In genomic region chr18:36813111-36813752, GRCh38 we compare ENCODE assay signal across 20 cellular contexts. TPM values are rescaled to one million over a fixed set of nuclear protein-coding genes. Genes with fewer than 3 reads are reported as not detected.
DNase-seq lines count a peak whose midpoint lies in the region; ATAC-seq and TF ChIP-seq lines count a peak whose summit lies in the region.
"Had no signal": no experiment of that assay in that cellular context is flagged by ENCODE, and none has a peak within 500 bp of the region (broad histone marks: within the 10 kb centered on the region; RNA-seq: fewer than 3 reads in every experiment).

No MANE protein-coding gene starts in this region.

- peaks cover 15% of the 10 kb centered on the region for H3K36me3 Mint-ChIP-seq in activated CD4-positive, alpha-beta T cell treated with anti-CD3 and anti-CD28 coated beads for 36 hours (ENCODE audit: low read depth)
- peaks cover 4 to 68% (median 7%) of the 10 kb centered on the region in 3 donors for H3K36me3 Mint-ChIP-seq in naive thymus-derived CD8-positive, alpha-beta T cell

- no peak for DNase-seq in activated CD4-positive, alpha-beta T cell treated with anti-CD3 and anti-CD28 coated beads for 36 hours
- no peak for DNase-seq in activated CD4-positive, alpha-beta T cell treated with anti-CD3 and anti-CD28 coated beads, Interleukin-2, amount 50 U/mL, for 4 hours
- DNase-seq in AG20443 (ENCODE audit: low spot score) (peak; percentile 55), erythroblast (lab: John Stamatoyannopoulos, UW) (peak; percentile 71 to 79), NK-92 (lab: John Stamatoyannopoulos, UW; ENCODE audit: unreplicated experiment) (no peak), ecto neural progenitor cell (ENCODE audit: low spot score) (no peak), NCI-H226 (no peak)
- no peak for DNase-seq in naive thymus-derived CD8-positive, alpha-beta T cell
- DNase-seq: activated CD4-positive, alpha-beta T cell treated with anti-CD3 and anti-CD28 coated beads, Interleukin-2, amount 10 ng/mL, durations not matched to agents 24 days and 14 days; activated CD8-positive, alpha-beta memory T cell treated with anti-CD3 and anti-CD28 coated beads, Interleukin-2, amount 50 U/mL, for 4 hours; activated effector memory CD4-positive, alpha-beta T cell treated with Interleukin-2 at 50 U/mL for 16 hours; DMS53; H9; heart left ventricle; NCI-H524; PC-9; stimulated activated CD4-positive, alpha-beta T cell treated with anti-CD3 and anti-CD28 coated beads, Interleukin-4, amount 100 ng/mL, for 4 hours; stimulated activated naive CD4-positive, alpha-beta T cell treated with Interleukin-2 at 50 U/mL for 16 hours; WERI-Rb-1 had no signal

- intact Hi-C loops in activated CD4-positive, alpha-beta T cell treated with anti-CD3 and anti-CD28 coated beads for 36 hours (cut with DNase I, micrococcal nuclease), result no loop called here

- H3K4me3 Mint-ChIP-seq in activated CD4-positive, alpha-beta T cell treated with anti-CD3 and anti-CD28 coated beads for 36 hours, result no peak overlapping the region
- H3K4me3 Mint-ChIP-seq in naive thymus-derived CD8-positive, alpha-beta T cell, result no peak overlapping the region
- H3K4me3 Mint-ChIP-seq: activated CD4-positive, alpha-beta T cell treated with anti-CD3 and anti-CD28 coated beads, Interleukin-2, amount 10 ng/mL, durations not matched to agents 24 days and 14 days; H9 had no signal

- no peaks in the 10 kb centered on the region for H3K9me3 Mint-ChIP-seq in activated CD4-positive, alpha-beta T cell treated with anti-CD3 and anti-CD28 coated beads for 36 hours (ENCODE audit: low read depth)
- H3K9me3 Mint-ChIP-seq in naive thymus-derived CD8-positive, alpha-beta T cell, result no peaks in the 10 kb centered on the region
- H3K9me3 Mint-ChIP-seq: activated CD4-positive, alpha-beta T cell treated with anti-CD3 and anti-CD28 coated beads, Interleukin-2, amount 10 ng/mL, durations not matched to agents 24 days and 14 days; H9 had no signal

- TF ChIP-seq POLR2A in erythroblast (IDR thresholded peaks at IDR 0.05; ENCODE audit: low read length), result peak; percentile 2

- POLR2A ChIA-PET in activated CD4-positive, alpha-beta T cell treated with anti-CD3 and anti-CD28 coated beads for 36 hours (lab: Charles Lee), result no interaction called here
- POLR2A ChIA-PET in naive thymus-derived CD8-positive, alpha-beta T cell (lab: Charles Lee), result no interaction called here

- peaks cover 14% of the 10 kb centered on the region for H3K4me1 Mint-ChIP-seq in activated CD4-positive, alpha-beta T cell treated with anti-CD3 and anti-CD28 coated beads for 36 hours
- H3K4me1 Mint-ChIP-seq in naive thymus-derived CD8-positive, alpha-beta T cell, result peaks cover 4 to 19% (median 7%) of the 10 kb centered on the region in 4 donors

- peak; percentile 20 for ATAC-seq in activated CD4-positive, alpha-beta T cell treated with anti-CD3 and anti-CD28 coated beads for 36 hours
- no peak for ATAC-seq in naive thymus-derived CD8-positive, alpha-beta T cell
- ATAC-seq: heart left ventricle, SK-N-SH treated with all-trans-retinoic acid at 6 μM for 48 hours had no signal

- peak overlapping the region; percentile 38 for H3K27ac Mint-ChIP-seq in activated CD4-positive, alpha-beta T cell treated with anti-CD3 and anti-CD28 coated beads for 36 hours
- peak overlapping the region in 6 of 10 donors; percentile 9 to 63 (median 18) for H3K27ac Mint-ChIP-seq in naive thymus-derived CD8-positive, alpha-beta T cell

- CTCF ChIA-PET in activated CD4-positive, alpha-beta T cell treated with anti-CD3 and anti-CD28 coated beads for 36 hours (lab: Charles Lee), result interaction anchor here (1.3 to 4.3 kb wide), 2 partner anchors 125 to 126 kb away, joined by 4 to 46 read pairs; no protein-coding TSS in a partner anchor

- no peaks in the 10 kb centered on the region for H3K27me3 Mint-ChIP-seq in activated CD4-positive, alpha-beta T cell treated with anti-CD3 and anti-CD28 coated beads for 36 hours
- no peaks in the 10 kb centered on the region for H3K27me3 Mint-ChIP-seq in naive thymus-derived CD8-positive, alpha-beta T cell
- H3K27me3 Mint-ChIP-seq: activated CD4-positive, alpha-beta T cell treated with anti-CD3 and anti-CD28 coated beads, Interleukin-2, amount 10 ng/mL, durations not matched to agents 24 days and 14 days had no signal

RNA-seq across cellular contexts. Expression of gene TPGS2, which starts 15.6 kb away (rescaled TPM):
- total RNA-seq in activated CD4-positive, alpha-beta T cell treated with anti-CD3 and anti-CD28 coated beads for 36 hours, result 100 to 1,000 TPM in 1 of 2 experiments, 10 to 100 TPM in 1; 87.6 to 158 TPM
- total RNA-seq in naive thymus-derived CD8-positive, alpha-beta T cell, result 10 to 100 TPM; 49.7 to 55.7 TPM
- 10 to 100 TPM; 55.7 to 62.6 (median 59.9) TPM for polyA plus RNA-seq in naive thymus-derived CD8-positive, alpha-beta T cell

RNA-seq across cellular contexts. Expression of gene KIAA1328, which starts 15.7 kb away (rescaled TPM):
- total RNA-seq in activated CD4-positive, alpha-beta T cell treated with anti-CD3 and anti-CD28 coated beads for 36 hours, result 1 to 10 TPM; 5.8 to 7.4 TPM
- total RNA-seq in naive thymus-derived CD8-positive, alpha-beta T cell, result 10 to 100 TPM; 13.6 to 15.1 TPM
- 10 to 100 TPM in 1 of 3 donors, 1 to 10 TPM in 2; 6.3 to 10.8 (median 8.2) TPM for polyA plus RNA-seq in naive thymus-derived CD8-positive, alpha-beta T cell

Comparison
In these comparisons a context has a peak if more than half of its experiments do, and no peak if none do; other contexts are left out.
1. DNase-seq: peak in AG20443 (single experiment) and erythroblast (2 of 2); none in activated CD4-positive, alpha-beta T cell treated with anti-CD3 and anti-CD28 coated beads for 36 hours (single experiment), activated CD4-positive, alpha-beta T cell treated with anti-CD3 and anti-CD28 coated beads, Interleukin-2, amount 50 U/mL, for 4 hours (0 of 2), naive thymus-derived CD8-positive, alpha-beta T cell (0 of 10), NK-92 (single experiment), ecto neural progenitor cell (single experiment) and NCI-H226 (single experiment).